1 cellular context compared by ENCODE assay signal in genomic region chr7:1915956-1916620, GRCh38.
TF ChIP-seq lines count a peak whose summit lies in the region.

No MANE protein-coding gene starts in this region.

TF ChIP-seq in HepG2, 621 proteins besides CTCF, POLR2A, EP300 and RAD21 (continued from another document):
- TF ChIP-seq GTF3A (CRISPR knock-in tag; conservative IDR thresholded peaks at IDR 0.05) (no peak), RNF2 (conservative IDR thresholded peaks at IDR 0.05; ENCODE audit: low read depth) (no peak), ZNF446 (CRISPR knock-in tag; IDR thresholded peaks at IDR 0.05) (no peak), ZNF143 (CRISPR knock-in tag; IDR thresholded peaks at IDR 0.05) (no peak), NFRKB (IDR thresholded peaks at IDR 0.05) (no peak), ATRX (CRISPR knock-in tag; IDR thresholded peaks at IDR 0.05; ENCODE audit: borderline replicate concordance) (no peak), ZNF260 (CRISPR knock-in tag; IDR thresholded peaks at IDR 0.05; ENCODE audit: borderline replicate concordance, low read depth) (no peak), THAP7 (CRISPR knock-in tag; IDR thresholded peaks at IDR 0.05) (no peak), CENPBD1 (CRISPR knock-in tag; IDR thresholded peaks at IDR 0.05; ENCODE audit: borderline replicate concordance, low read depth) (no peak), ZNF775 (CRISPR knock-in tag; IDR thresholded peaks at IDR 0.05; ENCODE audit: borderline replicate concordance) (no peak), CREM (IDR thresholded peaks at IDR 0.05) (no peak), CREM (CRISPR knock-in tag; IDR thresholded peaks at IDR 0.05) (no peak), ZFP82 (CRISPR knock-in tag; IDR thresholded peaks at IDR 0.05; ENCODE audit: borderline replicate concordance) (no peak), SETDB1 (CRISPR knock-in tag; IDR thresholded peaks at IDR 0.05; ENCODE audit: borderline replicate concordance) (no peak), ZNF546 (CRISPR knock-in tag; conservative IDR thresholded peaks at IDR 0.05) (no peak), TOE1 (CRISPR knock-in tag; IDR thresholded peaks at IDR 0.05) (no peak), KDM3A (CRISPR knock-in tag; IDR thresholded peaks at IDR 0.05; ENCODE audit: low read depth) (no peak)
- TF ChIP-seq, protein P1, sequence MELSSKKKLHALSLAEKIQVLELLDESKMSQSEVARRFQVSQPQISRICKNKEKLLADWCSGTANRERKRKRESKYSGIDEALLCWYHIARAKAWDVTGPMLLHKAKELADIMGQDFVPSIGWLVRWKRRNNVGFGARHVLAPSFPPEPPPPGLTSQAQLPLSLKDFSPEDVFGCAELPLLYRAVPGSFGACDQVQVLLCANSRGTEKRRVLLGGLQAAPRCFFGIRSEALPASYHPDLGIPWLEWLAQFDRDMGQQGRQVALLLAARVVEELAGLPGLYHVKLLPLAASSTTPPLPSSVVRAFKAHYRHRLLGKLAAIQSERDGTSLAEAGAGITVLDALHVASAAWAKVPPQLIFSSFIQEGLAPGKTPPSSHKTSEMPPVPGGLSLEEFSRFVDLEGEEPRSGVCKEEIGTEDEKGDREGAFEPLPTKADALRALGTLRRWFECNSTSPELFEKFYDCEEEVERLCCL (CRISPR knock-in tag; IDR thresholded peaks at IDR 0.05; ENCODE audit: borderline replicate concordance) = no peak
